4 cellular contexts compared by ENCODE assay signal in the genomic region with DNA sequence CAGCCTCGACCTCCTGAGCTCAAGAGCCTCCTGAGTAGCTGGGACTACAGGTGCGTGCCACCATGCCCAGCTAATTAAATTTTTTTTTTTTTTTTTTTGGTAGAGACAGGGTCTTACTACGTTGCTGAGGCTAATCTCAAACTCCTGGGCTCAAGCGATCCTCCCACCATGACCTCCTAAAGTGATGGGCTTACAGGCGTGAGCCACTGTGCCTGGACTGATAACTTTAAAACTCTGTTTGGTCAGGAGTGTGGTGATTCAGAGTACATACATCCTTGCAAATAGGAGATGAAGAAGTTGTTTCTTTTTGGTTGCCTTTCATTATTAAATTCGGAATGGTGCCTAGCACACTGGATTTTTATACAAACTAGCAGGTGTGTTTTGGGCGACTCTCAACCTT.
"Had no signal": no experiment of that assay in that cellular context is flagged by ENCODE, and none has a peak within 500 bp of the region (broad histone marks: within the 10 kb centered on the region; RNA-seq: fewer than 3 reads in every experiment).

No MANE protein-coding gene starts in this region.

- ATAC-seq: GM23338 had no signal

- H3K27ac Mint-ChIP-seq: GM23338, IgD-negative memory B cell had no signal

- H3K4me2 ChIP-seq: GM23338 had no signal

- H3K4me1 Mint-ChIP-seq: IgD-negative memory B cell had no signal

- H3K4me3 Mint-ChIP-seq: GM23338, H9, IgD-negative memory B cell had no signal

- DNase-seq: H9, HCEC 1CT had no signal

- H2AFZ ChIP-seq: GM23338 had no signal

- H3K4me3 ChIP-seq: GM23338 had no signal
